Comparison of ENCODE assay signal across 9 cellular contexts in genomic region chr14:61526405-61527312, GRCh38.
DNase-seq lines count a peak whose midpoint lies in the region; ATAC-seq lines count a peak whose summit lies in the region.
"Had no signal": no experiment of that assay in that cellular context is flagged by ENCODE, and none has a peak within 500 bp of the region (broad histone marks: within the 10 kb centered on the region; RNA-seq: fewer than 3 reads in every experiment).

No MANE protein-coding gene starts in this region.

- H3K36me3 ChIP-seq in thymus (ENCODE audit: control insufficient read depth, insufficient read depth): peaks cover 12% of the 10 kb centered on the region

- no peaks in the 10 kb centered on the region for H3K27me3 ChIP-seq in thymus (ENCODE audit: control insufficient read depth, insufficient read depth)

- peaks cover 68% of the 10 kb centered on the region for H3K36me3 Mint-ChIP-seq in T-helper 2 cell treated with Interferon-gamma antibody and Interleukin-4, amounts not matched to agents 5 μg/mL and 100 μg/mL, for 36 hours (ENCODE audit: low read depth)
- peaks cover 93% of the 10 kb centered on the region for H3K36me3 Mint-ChIP-seq in activated T-helper 17 cell treated with anti-CD3 and anti-CD28 coated beads, Interleukin-2, amount 50 U/mL, for 72 hours (ENCODE audit: low read depth)

- peaks cover 1% of the 10 kb centered on the region for H3K9me3 ChIP-seq in thymus (ENCODE audit: control insufficient read depth)

- H3K27ac Mint-ChIP-seq in T-helper 2 cell treated with Interferon-gamma antibody and Interleukin-4, amounts not matched to agents 5 μg/mL and 100 μg/mL, for 36 hours: peak overlapping the region; percentile 29
- peak overlapping the region; percentile 92 for H3K27ac Mint-ChIP-seq in activated T-helper 17 cell treated with anti-CD3 and anti-CD28 coated beads, Interleukin-2, amount 50 U/mL, for 72 hours
- H3K27ac Mint-ChIP-seq: B cell had no signal

- ATAC-seq in activated T-helper 17 cell treated with anti-CD3 and anti-CD28 coated beads, Interleukin-2, amount 50 U/mL, for 72 hours (replicated peaks): no peak
- ATAC-seq in GM21367 (IDR thresholded peaks at IDR 0.05; ENCODE audit: unreplicated experiment) (no peak), HG03097 (IDR thresholded peaks at IDR 0.05; ENCODE audit: low FRiP score, unreplicated experiment) (no peak)

- WGBS in thymus: 55% methylated on average over 9 of the region's 9 CpGs

- H3K4me1 ChIP-seq in thymus (ENCODE audit: control insufficient read depth, insufficient read depth, low read length): no peaks in the 10 kb centered on the region

- no peaks in the 10 kb centered on the region for H3K9me3 Mint-ChIP-seq in T-helper 2 cell treated with Interferon-gamma antibody and Interleukin-4, amounts not matched to agents 5 μg/mL and 100 μg/mL, for 36 hours
- H3K9me3 Mint-ChIP-seq in activated T-helper 17 cell treated with anti-CD3 and anti-CD28 coated beads, Interleukin-2, amount 50 U/mL, for 72 hours: no peaks in the 10 kb centered on the region

- H3K27ac ChIP-seq in thymus (ENCODE audit: low read depth): peak overlapping the region; percentile 56

- DNase-seq in T-helper 2 cell treated with Interferon-gamma antibody and Interleukin-4, amounts not matched to agents 5 μg/mL and 100 μg/mL, for 36 hours (ENCODE audit: low spot score): no peak
- DNase-seq in T-helper 2 cell (no peak), kidney tubule cell (ENCODE audit: low spot score) (peak; percentile 54), putamen (ENCODE audit: low spot score) (no peak)

- no peak overlapping the region for H3K4me3 Mint-ChIP-seq in T-helper 2 cell treated with Interferon-gamma antibody and Interleukin-4, amounts not matched to agents 5 μg/mL and 100 μg/mL, for 36 hours
- peak overlapping the region; percentile 86 for H3K4me3 Mint-ChIP-seq in activated T-helper 17 cell treated with anti-CD3 and anti-CD28 coated beads, Interleukin-2, amount 50 U/mL, for 72 hours
- H3K4me3 Mint-ChIP-seq: B cell had no signal

- H3K4me3 ChIP-seq in thymus (ENCODE audit: low read length): no peak overlapping the region

- H3K27me3 Mint-ChIP-seq in T-helper 2 cell treated with Interferon-gamma antibody and Interleukin-4, amounts not matched to agents 5 μg/mL and 100 μg/mL, for 36 hours (ENCODE audit: low read depth): no peaks in the 10 kb centered on the region
- H3K27me3 Mint-ChIP-seq in activated T-helper 17 cell treated with anti-CD3 and anti-CD28 coated beads, Interleukin-2, amount 50 U/mL, for 72 hours: no peaks in the 10 kb centered on the region
- H3K27me3 Mint-ChIP-seq: B cell had no signal

- peaks cover 68% of the 10 kb centered on the region for H3K4me1 Mint-ChIP-seq in T-helper 2 cell treated with Interferon-gamma antibody and Interleukin-4, amounts not matched to agents 5 μg/mL and 100 μg/mL, for 36 hours (ENCODE audit: low read depth)
- H3K4me1 Mint-ChIP-seq in activated T-helper 17 cell treated with anti-CD3 and anti-CD28 coated beads, Interleukin-2, amount 50 U/mL, for 72 hours: peaks cover 83% of the 10 kb centered on the region
